Comparison of ENCODE assay signal across 13 cellular contexts in genomic region chr10:43878386-43878785, GRCh38.
DNase-seq lines count a peak whose midpoint lies in the region; ATAC-seq, FAIRE-seq and TF ChIP-seq lines count a peak whose summit lies in the region.
"Had no signal": no experiment of that assay in that cellular context is flagged by ENCODE, and none has a peak within 500 bp of the region (broad histone marks: within the 10 kb centered on the region; RNA-seq: fewer than 3 reads in every experiment).

No MANE protein-coding gene starts in this region.

- no peaks in the 10 kb centered on the region for H3K79me1 ChIP-seq in mesenchymal stem cell (replicated peaks; ENCODE audit: low read length, poor library complexity, severe bottlenecking)

- H2BK5ac ChIP-seq in mesenchymal stem cell (ENCODE audit: low read depth, low read length, poor library complexity, severe bottlenecking), result no peak overlapping the region

- H3K9ac ChIP-seq in fibroblast of lung (ENCODE audit: insufficient read depth, low read length) (no peak overlapping the region), mesenchymal stem cell (ENCODE audit: low read length) (no peak overlapping the region)

- H2AFZ ChIP-seq in fibroblast of lung (ENCODE audit: low read length) (peak overlapping the region; percentile 63), mesenchymal stem cell (ENCODE audit: low read depth, low read length) (no peak overlapping the region)

- peak overlapping the region; percentile 25 to 47 for H3K4ac ChIP-seq in mesenchymal stem cell (ENCODE audit: low read depth in 1 of 2, low read length in 2 of 2)

- WGBS in mesenchymal stem cell, result 70% methylated on average over 10 of the region's 10 CpGs

- no peaks in the 10 kb centered on the region for H3K4me1 Mint-ChIP-seq in activated naive CD8-positive, alpha-beta T cell treated with anti-CD3 and anti-CD28 coated beads, Interleukin-2, amount 10 ng/mL, durations not matched to agents 7 days and 5 days
- H3K4me1 Mint-ChIP-seq in activated naive CD8-positive, alpha-beta T cell treated with anti-CD3 and anti-CD28 coated beads for 36 hours, result no peaks in the 10 kb centered on the region
- H3K4me1 Mint-ChIP-seq in WTC11 (peaks cover 10% of the 10 kb centered on the region), MCF 10A (ENCODE audit: insufficient read depth, unreplicated experiment) (no peaks in the 10 kb centered on the region)

- H3K14ac ChIP-seq in mesenchymal stem cell (ENCODE audit: low read length in 2 of 2), result no peak overlapping the region

- BruUV-seq in MCF 10A (replicated peaks; lab: Mats Ljungman, UMichigan), result no TSS peak

- H2BK15ac ChIP-seq in mesenchymal stem cell (ENCODE audit: low read depth, poor library complexity, severe bottlenecking), result no peak overlapping the region

- peak overlapping the region in 1 of 2 experiments; percentile 13 for H3K18ac ChIP-seq in mesenchymal stem cell (ENCODE audit: low read depth in 1 of 2, low read length in 2 of 2)

- no peak for FAIRE-seq in frontal cortex (lab: Jason Lieb, UNC)

- H3K4me2 ChIP-seq in fibroblast of lung (ENCODE audit: extremely low read depth, insufficient read depth, low read length) (no peak overlapping the region), mesenchymal stem cell (ENCODE audit: low read length, poor library complexity, severe bottlenecking) (no peak overlapping the region)

- H3K9me3 ChIP-seq in fibroblast of lung (ENCODE audit: control insufficient read depth, insufficient read depth, low read depth, low read length) (no peaks in the 10 kb centered on the region), mesenchymal stem cell (ENCODE audit: control insufficient read depth, low read length) (no peaks in the 10 kb centered on the region)

- no peak for TF ChIP-seq CTCF in fibroblast of lung (conservative IDR thresholded peaks at IDR 0.05 in 1 of 2, IDR thresholded peaks at IDR 0.05 in 1 of 2; ENCODE audit: low read depth in 1 of 2, low read length in 2 of 2)
- no peak for TF ChIP-seq CTCF in WTC11 (IDR thresholded peaks at IDR 0.05)
- no peak for TF ChIP-seq CTCF in MCF 10A (IDR thresholded peaks at IDR 0.05; ENCODE audit: unreplicated experiment)

- no peak overlapping the region for H2AK5ac ChIP-seq in mesenchymal stem cell (ENCODE audit: low read length, severe bottlenecking)

- H3K27ac Mint-ChIP-seq in activated naive CD8-positive, alpha-beta T cell treated with anti-CD3 and anti-CD28 coated beads, Interleukin-2, amount 10 ng/mL, durations not matched to agents 7 days and 5 days, result peak overlapping the region; percentile 10
- no peak overlapping the region for H3K27ac Mint-ChIP-seq in activated naive CD8-positive, alpha-beta T cell treated with anti-CD3 and anti-CD28 coated beads for 36 hours
- no peak overlapping the region for H3K27ac Mint-ChIP-seq in WTC11
- H3K27ac Mint-ChIP-seq in MCF 10A (ENCODE audit: low read depth, unreplicated experiment), result no peak overlapping the region
- H3K27ac Mint-ChIP-seq: IgD-negative memory B cell had no signal

- H3K4me3 Mint-ChIP-seq in activated naive CD8-positive, alpha-beta T cell treated with anti-CD3 and anti-CD28 coated beads, Interleukin-2, amount 10 ng/mL, durations not matched to agents 7 days and 5 days, result no peak overlapping the region
- H3K4me3 Mint-ChIP-seq in activated naive CD8-positive, alpha-beta T cell treated with anti-CD3 and anti-CD28 coated beads for 36 hours, result no peak overlapping the region
- H3K4me3 Mint-ChIP-seq in WTC11, result no peak overlapping the region
- H3K4me3 Mint-ChIP-seq in MCF 10A (ENCODE audit: unreplicated experiment), result no peak overlapping the region
- H3K4me3 Mint-ChIP-seq: IgD-negative memory B cell had no signal

- H3K27ac ChIP-seq in fibroblast of lung (ENCODE audit: insufficient read depth, low read length) (no peak overlapping the region), mesenchymal stem cell (ENCODE audit: low read length, poor library complexity, severe bottlenecking) (no peak overlapping the region)

- no peak for ATAC-seq in activated naive CD8-positive, alpha-beta T cell treated with anti-CD3 and anti-CD28 coated beads, Interleukin-2, amount 10 ng/mL, durations not matched to agents 7 days and 5 days (ENCODE audit: low read depth)
- no peak for ATAC-seq in WTC11
- no peak for ATAC-seq in HG02678 (IDR thresholded peaks at IDR 0.05; ENCODE audit: unreplicated experiment)

- peak overlapping the region; percentile 43 for H4K91ac ChIP-seq in mesenchymal stem cell (ENCODE audit: low read length)

- H2BK120ac ChIP-seq in mesenchymal stem cell (ENCODE audit: low read depth, low read length), result no peak overlapping the region

- no peaks in the 10 kb centered on the region for H4K20me1 ChIP-seq in fibroblast of lung (ENCODE audit: control insufficient read depth, extremely low read depth, insufficient read depth, low read length)

- H3K36me3 ChIP-seq in fibroblast of lung (ENCODE audit: control insufficient read depth, insufficient read depth, low read length), result no peaks in the 10 kb centered on the region
- no peaks in the 10 kb centered on the region for H3K36me3 ChIP-seq in mesenchymal stem cell (ENCODE audit: control insufficient read depth in 1 of 2, insufficient read depth in 2 of 2, low read depth in 1 of 2, low read length in 2 of 2)

- no peak overlapping the region for H3K23ac ChIP-seq in mesenchymal stem cell (ENCODE audit: low read length in 2 of 2)

- DNase-seq in activated naive CD8-positive, alpha-beta T cell treated with anti-CD3 and anti-CD28 coated beads, Interleukin-2, amount 10 ng/mL, durations not matched to agents 7 days and 5 days, result no peak
- no peak for DNase-seq in activated naive CD8-positive, alpha-beta T cell treated with anti-CD3 and anti-CD28 coated beads for 36 hours
- peak in 1 of 2 donors; percentile 38 for DNase-seq in fibroblast of lung (ENCODE audit: low read depth in 2 of 2)
- no peak for DNase-seq in mesenchymal stem cell
- DNase-seq in WTC11 (ENCODE audit: low spot score), result no peak
- DNase-seq in MCF 10A (ENCODE audit: unreplicated experiment), result no peak
- no peak for DNase-seq in frontal cortex (ENCODE audit: low spot score in 2 of 2)
- DNase-seq: activated CD4-positive, alpha-beta T cell treated with anti-CD3 and anti-CD28 coated beads, Interleukin-2, amount 50 U/mL, for 1 hour; activated effector memory CD4-positive, alpha-beta T cell treated with Interleukin-2 at 50 U/mL for 16 hours; NCI-H1436; NCI-H510A had no signal

- H3K36me3 Mint-ChIP-seq in activated naive CD8-positive, alpha-beta T cell treated with anti-CD3 and anti-CD28 coated beads, Interleukin-2, amount 10 ng/mL, durations not matched to agents 7 days and 5 days, result no peaks in the 10 kb centered on the region
- no peaks in the 10 kb centered on the region for H3K36me3 Mint-ChIP-seq in activated naive CD8-positive, alpha-beta T cell treated with anti-CD3 and anti-CD28 coated beads for 36 hours
- H3K36me3 Mint-ChIP-seq in WTC11 (no peaks in the 10 kb centered on the region), MCF 10A (ENCODE audit: insufficient read depth, unreplicated experiment) (no peaks in the 10 kb centered on the region)
- H3K36me3 Mint-ChIP-seq: IgD-negative memory B cell had no signal

- H3K27me3 ChIP-seq in fibroblast of lung (ENCODE audit: control insufficient read depth, insufficient read depth, low read length) (no peaks in the 10 kb centered on the region), mesenchymal stem cell (ENCODE audit: control insufficient read depth in 1 of 2, insufficient read depth in 1 of 2, low read length in 2 of 2) (no peaks in the 10 kb centered on the region)

- no peaks in the 10 kb centered on the region for H3K9me3 Mint-ChIP-seq in activated naive CD8-positive, alpha-beta T cell treated with anti-CD3 and anti-CD28 coated beads, Interleukin-2, amount 10 ng/mL, durations not matched to agents 7 days and 5 days
- H3K9me3 Mint-ChIP-seq in activated naive CD8-positive, alpha-beta T cell treated with anti-CD3 and anti-CD28 coated beads for 36 hours, result no peaks in the 10 kb centered on the region
- H3K9me3 Mint-ChIP-seq in WTC11 (no peaks in the 10 kb centered on the region), MCF 10A (ENCODE audit: unreplicated experiment) (no peaks in the 10 kb centered on the region)
- H3K9me3 Mint-ChIP-seq: IgD-negative memory B cell had no signal

- no peak overlapping the region for H4K8ac ChIP-seq in mesenchymal stem cell (ENCODE audit: low read length)

- POLR2A ChIA-PET in activated naive CD8-positive, alpha-beta T cell treated with anti-CD3 and anti-CD28 coated beads, Interleukin-2, amount 10 ng/mL, durations not matched to agents 7 days and 5 days (lab: Charles Lee), result no interaction called here
- POLR2A ChIA-PET in WTC11 (lab: Charles Lee) (no interaction called here), MCF 10A (lab: Yijun Ruan, JAX) (no interaction called here)

- intact Hi-C loops in MCF 10A (cut with micrococcal nuclease), result no loop called here

- H3K4me3 ChIP-seq in fibroblast of lung (replicated peaks in 1 of 4; ENCODE audit: control extremely low read depth in 1 of 4, insufficient read depth in 1 of 4, low read depth in 3 of 4, low read length in 4 of 4), result no peak overlapping the region
- H3K4me3 ChIP-seq in mesenchymal stem cell (ENCODE audit: insufficient read depth in 1 of 2, low read depth in 1 of 2, low read length in 2 of 2), result no peak overlapping the region

- peaks cover 13% of the 10 kb centered on the region for H3K27me3 Mint-ChIP-seq in activated naive CD8-positive, alpha-beta T cell treated with anti-CD3 and anti-CD28 coated beads, Interleukin-2, amount 10 ng/mL, durations not matched to agents 7 days and 5 days
- no peaks in the 10 kb centered on the region for H3K27me3 Mint-ChIP-seq in activated naive CD8-positive, alpha-beta T cell treated with anti-CD3 and anti-CD28 coated beads for 36 hours
- H3K27me3 Mint-ChIP-seq in WTC11 (ENCODE audit: low read depth) (no peaks in the 10 kb centered on the region), MCF 10A (ENCODE audit: insufficient read depth, unreplicated experiment) (no peaks in the 10 kb centered on the region)

- H2BK12ac ChIP-seq in mesenchymal stem cell (ENCODE audit: low read length in 2 of 2), result peak overlapping the region in 1 of 2 experiments; percentile 75

- CTCF ChIA-PET in WTC11 (lab: Charles Lee) (no interaction called here), MCF 10A (lab: Yijun Ruan, JAX) (interaction anchor here (1.0 kb wide), 1 partner anchor 32 kb away, joined by 3 read pairs; no protein-coding TSS in a partner anchor)

- H3K4me1 ChIP-seq in fibroblast of lung (ENCODE audit: control insufficient read depth, extremely low read depth, insufficient read depth, low read length), result peaks cover 9% of the 10 kb centered on the region
- no peaks in the 10 kb centered on the region for H3K4me1 ChIP-seq in mesenchymal stem cell (ENCODE audit: control insufficient read depth, insufficient read depth, low read depth, low read length)

- H3K79me2 ChIP-seq in fibroblast of lung (ENCODE audit: control insufficient read depth, insufficient read depth, low read length), result no peaks in the 10 kb centered on the region
